ENCODE assay signal across 10 cellular contexts in genomic region chr15:37824717-37825382, GRCh38.
DNase-seq lines count a peak whose midpoint lies in the region; TF ChIP-seq lines count a peak whose summit lies in the region.
"Had no signal": no experiment of that assay in that cellular context is flagged by ENCODE, and none has a peak within 500 bp of the region (broad histone marks: within the 10 kb centered on the region; RNA-seq: fewer than 3 reads in every experiment).

No MANE protein-coding gene starts in this region.

- H3K4me1 Mint-ChIP-seq in chondrocyte (ENCODE audit: low read depth) = peaks cover 8% of the 10 kb centered on the region
- H3K4me1 Mint-ChIP-seq in activated CD4-positive, alpha-beta T cell treated with anti-CD3 and anti-CD28 coated beads, Interleukin-2, amount 10 ng/mL, durations not matched to agents 7 days and 5 days = no peaks in the 10 kb centered on the region
- H3K4me1 Mint-ChIP-seq: neural crest cell had no signal

- H3K4me3 Mint-ChIP-seq in chondrocyte (ENCODE audit: unreplicated experiment) = no peak overlapping the region
- H3K4me3 Mint-ChIP-seq in activated CD4-positive, alpha-beta T cell treated with anti-CD3 and anti-CD28 coated beads, Interleukin-2, amount 10 ng/mL, durations not matched to agents 7 days and 5 days = no peak overlapping the region
- H3K4me3 Mint-ChIP-seq: neural crest cell had no signal

- no peaks in the 10 kb centered on the region for H3K36me3 Mint-ChIP-seq in chondrocyte (ENCODE audit: low read depth)
- no peaks in the 10 kb centered on the region for H3K36me3 Mint-ChIP-seq in activated CD4-positive, alpha-beta T cell treated with anti-CD3 and anti-CD28 coated beads, Interleukin-2, amount 10 ng/mL, durations not matched to agents 7 days and 5 days (ENCODE audit: low read depth)

- H3K79me2 ChIP-seq in trophoblast cell (ENCODE audit: control insufficient read depth, insufficient read depth, low read length, poor library complexity) = no peaks in the 10 kb centered on the region

- POLR2A ChIA-PET in activated CD4-positive, alpha-beta T cell treated with anti-CD3 and anti-CD28 coated beads, Interleukin-2, amount 10 ng/mL, durations not matched to agents 7 days and 5 days (lab: Charles Lee) = no interaction called here

- H3K23ac ChIP-seq in trophoblast cell (ENCODE audit: low read length) = no peak overlapping the region

- no peak for TF ChIP-seq POLR2A in Peyer's patch (IDR thresholded peaks at IDR 0.05)

- H3K27ac Mint-ChIP-seq in chondrocyte (ENCODE audit: unreplicated experiment) = peak overlapping the region; percentile 80
- H3K27ac Mint-ChIP-seq in activated CD4-positive, alpha-beta T cell treated with anti-CD3 and anti-CD28 coated beads, Interleukin-2, amount 10 ng/mL, durations not matched to agents 7 days and 5 days = no peak overlapping the region

- H3K4me2 ChIP-seq in trophoblast cell (ENCODE audit: low read length) = no peak overlapping the region

- H3K4me1 ChIP-seq in trophoblast cell (ENCODE audit: control insufficient read depth in 1 of 2, insufficient read depth in 2 of 2, low read length in 2 of 2) (no peaks in the 10 kb centered on the region), Peyer's patch (no peaks in the 10 kb centered on the region), right atrium auricular region (no peaks in the 10 kb centered on the region)

- H3K36me3 ChIP-seq in trophoblast cell (ENCODE audit: control insufficient read depth in 1 of 2, insufficient read depth in 2 of 2, low read length in 2 of 2) (no peaks in the 10 kb centered on the region), Peyer's patch (no peaks in the 10 kb centered on the region), right atrium auricular region (no peaks in the 10 kb centered on the region)

- H3K27ac ChIP-seq in trophoblast cell (ENCODE audit: low read depth, low read length) (no peak overlapping the region), Peyer's patch (no peak overlapping the region), right atrium auricular region (no peak overlapping the region)
- H3K27ac ChIP-seq: VCaP had no signal

- H3K9me3 Mint-ChIP-seq in chondrocyte (ENCODE audit: low read depth) = no peaks in the 10 kb centered on the region
- H3K9me3 Mint-ChIP-seq in activated CD4-positive, alpha-beta T cell treated with anti-CD3 and anti-CD28 coated beads, Interleukin-2, amount 10 ng/mL, durations not matched to agents 7 days and 5 days = no peaks in the 10 kb centered on the region
- H3K9me3 Mint-ChIP-seq: neural crest cell had no signal

- no peak overlapping the region for H4K12ac ChIP-seq in trophoblast cell (ENCODE audit: low read depth, low read length)

- CTCF ChIA-PET in activated CD4-positive, alpha-beta T cell treated with anti-CD3 and anti-CD28 coated beads, Interleukin-2, amount 10 ng/mL, durations not matched to agents 7 days and 5 days (lab: Charles Lee) = no interaction called here

- H3K4me3 ChIP-seq in trophoblast cell (ENCODE audit: low read depth, low read length) (no peak overlapping the region), Peyer's patch (no peak overlapping the region), right atrium auricular region (no peak overlapping the region)

- H2AFZ ChIP-seq in trophoblast cell (ENCODE audit: insufficient read depth, low read length, poor library complexity) = no peak overlapping the region

- TF ChIP-seq CTCF in GM20000 (IDR thresholded peaks at IDR 0.05; ENCODE audit: extremely low read depth, missing control alignments) (no peak), chondrocyte (IDR thresholded peaks at IDR 0.05) (no peak), Peyer's patch (IDR thresholded peaks at IDR 0.05) (no peak), right atrium auricular region (IDR thresholded peaks at IDR 0.05) (no peak)

- no peak overlapping the region for H3K4ac ChIP-seq in trophoblast cell (ENCODE audit: low read depth, low read length)

- H2BK12ac ChIP-seq in trophoblast cell (ENCODE audit: low read length) = no peak overlapping the region

- H3K9me3 ChIP-seq in trophoblast cell (ENCODE audit: insufficient read depth, low read depth, low read length) (no peaks in the 10 kb centered on the region), Peyer's patch (no peaks in the 10 kb centered on the region), right atrium auricular region (no peaks in the 10 kb centered on the region)

- peak; percentile 2 for DNase-seq in GM20000 (ENCODE audit: low spot score)
- peak; percentile 98 for DNase-seq in NCI-H82 (lab: John Stamatoyannopoulos, UW)
- no peak for DNase-seq in chondrocyte (ENCODE audit: low spot score)
- peak; percentile 5 to 29 for DNase-seq in trophoblast cell
- DNase-seq in NCI-H774 (lab: John Stamatoyannopoulos, UW) = no peak
- no peak for DNase-seq in activated CD4-positive, alpha-beta T cell treated with anti-CD3 and anti-CD28 coated beads, Interleukin-2, amount 10 ng/mL, durations not matched to agents 7 days and 5 days
- no peak for DNase-seq in Peyer's patch
- no peak for DNase-seq in right atrium auricular region (ENCODE audit: low spot score)

- H3K79me1 ChIP-seq in trophoblast cell (ENCODE audit: low read length) = no peaks in the 10 kb centered on the region

- H3K14ac ChIP-seq in trophoblast cell (ENCODE audit: low read length) = no peak overlapping the region

- H4K8ac ChIP-seq in trophoblast cell (ENCODE audit: low read depth, low read length) = no peak overlapping the region

- H2BK5ac ChIP-seq in trophoblast cell (ENCODE audit: low read depth, low read length, poor library complexity) = no peak overlapping the region

- H3K27me3 ChIP-seq in trophoblast cell (ENCODE audit: insufficient read depth, low read length) (no peaks in the 10 kb centered on the region), Peyer's patch (no peaks in the 10 kb centered on the region), right atrium auricular region (no peaks in the 10 kb centered on the region)

- no peak overlapping the region for H3K9ac ChIP-seq in trophoblast cell (ENCODE audit: low read length)

- no peak overlapping the region for H2BK120ac ChIP-seq in trophoblast cell (ENCODE audit: insufficient read depth, low read length, poor library complexity)

- no peak overlapping the region for H2AK5ac ChIP-seq in trophoblast cell (ENCODE audit: low read length)

- H3K18ac ChIP-seq in trophoblast cell (ENCODE audit: low read length) = no peak overlapping the region

- H3K27me3 Mint-ChIP-seq in chondrocyte (ENCODE audit: low read depth) = no peaks in the 10 kb centered on the region
- no peaks in the 10 kb centered on the region for H3K27me3 Mint-ChIP-seq in activated CD4-positive, alpha-beta T cell treated with anti-CD3 and anti-CD28 coated beads, Interleukin-2, amount 10 ng/mL, durations not matched to agents 7 days and 5 days

- no peak overlapping the region for H4K91ac ChIP-seq in trophoblast cell (ENCODE audit: low read depth, low read length)

- no CpG with 5 or more reads among the region's 6 CpGs for WGBS in trophoblast cell (ENCODE audit: extremely low coverage, insufficient coverage, insufficient read length)

Comparison
In these comparisons a context has a peak if more than half of its experiments do, and no peak if none do; other contexts are left out.
1. DNase-seq: peak in GM20000 (single experiment), NCI-H82 (single experiment) and trophoblast cell (2 of 2); none in chondrocyte (single experiment), NCI-H774 (single experiment), activated CD4-positive, alpha-beta T cell treated with anti-CD3 and anti-CD28 coated beads, Interleukin-2, amount 10 ng/mL, durations not matched to agents 7 days and 5 days (single experiment), Peyer's patch (0 of 3) and right atrium auricular region (single experiment).